Comparison of ENCODE assay signal across 1 cellular context in genomic region chr2:202609381-202610145, GRCh38.
TF ChIP-seq lines count a peak whose summit lies in the region.

No MANE protein-coding gene starts in this region.

TF ChIP-seq in GM23338, 12 proteins besides CTCF, POLR2A, EP300 and RAD21 (continued from another document):
- no peak for TF ChIP-seq ETS1 (IDR thresholded peaks at IDR 0.05)
- no peak for TF ChIP-seq ZNF331 (CRISPR knock-in tag; IDR thresholded peaks at IDR 0.05; ENCODE audit: low read depth)
